ENCODE assay signal across 17 cellular contexts in the genomic region with DNA sequence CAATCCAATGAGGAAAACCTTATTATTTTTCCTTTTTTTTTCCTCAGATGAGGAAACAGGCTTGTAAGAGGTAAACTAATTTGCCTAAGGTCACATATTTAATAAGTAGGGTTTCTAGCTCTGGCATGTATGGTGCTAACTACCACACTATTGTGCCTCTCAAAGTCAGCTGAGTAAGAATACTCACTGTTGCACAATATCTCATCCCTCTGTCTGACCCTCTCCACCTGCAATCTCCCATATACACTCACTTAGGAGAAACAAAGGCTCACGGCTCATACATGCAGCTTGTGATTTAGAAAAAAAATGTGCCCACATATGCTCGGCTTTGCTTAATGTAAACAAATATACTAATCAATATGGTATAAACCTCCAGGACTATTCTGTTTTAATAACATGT. TPM values are rescaled to one million over a fixed set of nuclear protein-coding genes. Genes with fewer than 3 reads are reported as not detected.
A peak's percentile ranks its signal among the peaks of the same experiment; 100 is the strongest.
DNase-seq lines count a peak whose midpoint lies in the region; ATAC-seq and TF ChIP-seq lines count a peak whose summit lies in the region.
"Had no signal": no experiment of that assay in that cellular context is flagged by ENCODE, and none has a peak within 500 bp of the region (broad histone marks: within the 10 kb centered on the region; RNA-seq: fewer than 3 reads in every experiment).

No MANE protein-coding gene starts in this region.

- DNase-seq in NOMO-1 treated with DMSO at 0.1 percent for 48 hours (lab: John Stamatoyannopoulos, UW; ENCODE audit: unreplicated experiment) (peak; percentile 3), NOMO-1 treated with dmso at 0.1 percent for 144 hours (lab: John Stamatoyannopoulos, UW; ENCODE audit: unreplicated experiment) (no peak), MV-4-11 (lab: John Stamatoyannopoulos, UW) (peak; percentile 9), epithelial cell of esophagus (ENCODE audit: low read depth) (peak; percentile 40), posterior vena cava (ENCODE audit: low spot score) (no peak), NCI-H2107 (lab: John Stamatoyannopoulos, UW) (no peak)
- DNase-seq: ACHN, BE2C, DMS153, DND-41, NCI-H1694, NCI-H2029 treated with DMSO at 0.1 percent for 48 hours, NCI-H2227 treated with DMSO at 0.1 percent for 48 hours, NCI-H69, SK-N-SH had no signal

- ATAC-seq in GM21619 (IDR thresholded peaks at IDR 0.05; ENCODE audit: unreplicated experiment) (no peak), HG03097 (IDR thresholded peaks at IDR 0.05; ENCODE audit: low FRiP score, unreplicated experiment) (no peak)

- H3K4me3 ChIP-seq in epithelial cell of esophagus (ENCODE audit: low read length): no peak overlapping the region

- intact Hi-C loops in posterior vena cava (cut with DNase I): no loop called here

- no peak for TF ChIP-seq CTCF in epithelial cell of esophagus (IDR thresholded peaks at IDR 0.05; ENCODE audit: insufficient read depth, low read depth, low read length, missing control alignments)

RNA-seq across cellular contexts. Expression of gene ARIH1, which starts 10.4 kb away (rescaled TPM):
- 100 to 1,000 TPM; 145 to 149 TPM for total RNA-seq in posterior vena cava

Comparison
In these comparisons a context has a peak if more than half of its experiments do, and no peak if none do; other contexts are left out.
1. DNase-seq: peak in NOMO-1 treated with DMSO at 0.1 percent for 48 hours (single experiment), MV-4-11 (single experiment) and epithelial cell of esophagus (single experiment); none in NOMO-1 treated with dmso at 0.1 percent for 144 hours (single experiment), posterior vena cava (single experiment) and NCI-H2107 (single experiment).